Comparison of ENCODE assay signal across 11 cellular contexts in the genomic region with DNA sequence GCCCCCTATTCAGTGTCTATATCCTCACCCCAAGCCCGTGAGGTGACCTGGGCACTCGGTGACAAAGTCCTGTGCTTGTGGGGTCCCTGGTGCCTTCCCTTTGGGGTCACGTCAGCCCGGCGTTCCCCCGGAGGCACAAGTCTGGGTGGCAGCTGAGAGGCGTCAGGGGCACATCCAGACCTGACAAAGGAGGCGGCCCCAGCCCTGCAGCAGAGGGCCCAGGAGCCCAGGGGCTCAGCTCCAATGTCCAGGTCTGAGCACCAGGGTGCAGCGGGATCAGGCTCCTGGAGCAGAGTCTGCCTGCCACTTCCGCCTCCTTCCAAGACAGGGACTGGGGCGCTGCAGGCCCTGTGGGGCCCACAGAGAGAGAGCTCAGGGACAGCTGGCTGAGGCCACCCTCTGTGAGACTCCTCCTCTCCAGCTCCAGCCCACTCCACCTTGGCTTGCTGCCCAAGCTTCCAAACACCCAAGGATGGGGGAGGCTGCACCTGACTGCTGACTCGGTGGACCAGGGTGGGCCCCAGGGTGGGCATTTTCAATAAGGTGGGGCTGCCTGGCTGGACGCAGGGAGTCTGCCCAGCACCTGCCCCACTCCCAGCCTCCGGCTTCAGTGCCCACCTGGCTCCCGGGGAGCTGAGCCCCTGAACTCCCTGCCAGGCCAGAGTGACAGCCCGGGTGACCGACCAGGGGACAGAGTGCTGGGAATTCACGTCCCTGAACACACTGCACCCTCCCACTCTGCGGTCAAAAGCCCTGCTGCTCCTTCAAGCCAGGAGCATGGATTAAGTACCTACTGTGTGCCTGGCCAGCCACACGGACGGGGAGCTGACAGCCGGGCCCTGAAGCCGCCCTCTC. TPM values are rescaled to one million over a fixed set of nuclear protein-coding genes. Genes with fewer than 3 reads are reported as not detected.
DNase-seq lines count a peak whose midpoint lies in the region; ATAC-seq and TF ChIP-seq lines count a peak whose summit lies in the region.
"Had no signal": no experiment of that assay in that cellular context is flagged by ENCODE, and none has a peak within 500 bp of the region (broad histone marks: within the 10 kb centered on the region; RNA-seq: fewer than 3 reads in every experiment).

No MANE protein-coding gene starts in this region.

- no peak overlapping the region for H3K56ac ChIP-seq in H9 (ENCODE audit: insufficient read length, low read depth, low read length)

- DNase-seq in H9 = peak; percentile 71
- DNase-seq in body of pancreas = peak in 3 of 4 donors; percentile 19 to 41 (median 41)
- DNase-seq in nephron progenitor cell = peak; percentile 35
- DNase-seq in CD4-positive, alpha-beta memory T cell = no peak
- no peak for DNase-seq in activated CD4-positive, alpha-beta memory T cell treated with anti-CD3 and anti-CD28 coated beads for 36 hours
- DNase-seq in CD4-positive, alpha-beta T cell = no peak

- no peak overlapping the region for H2BK12ac ChIP-seq in H9 (ENCODE audit: insufficient read length, low read depth, low read length)

- H2AK5ac ChIP-seq in H9 (ENCODE audit: insufficient read length, low read length) = no peak overlapping the region

- H3K36me3 Mint-ChIP-seq in H9 (ENCODE audit: insufficient read depth in 1 of 3, low read depth in 3 of 3) = peaks cover 7 to 13% (median 9%) of the 10 kb centered on the region in 3 experiments; a peak in 6 of 7 replicates
- H3K36me3 Mint-ChIP-seq in nephron progenitor cell (ENCODE audit: low read depth) = no peaks in the 10 kb centered on the region
- no peaks in the 10 kb centered on the region for H3K36me3 Mint-ChIP-seq in CD4-positive, alpha-beta memory T cell
- H3K36me3 Mint-ChIP-seq in activated CD4-positive, alpha-beta memory T cell treated with anti-CD3 and anti-CD28 coated beads for 36 hours = no peaks in the 10 kb centered on the region
- H3K36me3 Mint-ChIP-seq in CD4-positive, alpha-beta T cell (ENCODE audit: low read depth) = no peaks in the 10 kb centered on the region

- no peaks in the 10 kb centered on the region for H3K79me2 ChIP-seq in H9 (ENCODE audit: insufficient read depth, low read length)

- no peak overlapping the region for H3T11ph ChIP-seq in H9 (ENCODE audit: low read length)

- H3K4me1 Mint-ChIP-seq in H9 (peaks cover 26 to 33% of the 10 kb centered on the region in 2 experiments), nephron progenitor cell (peaks cover 16% of the 10 kb centered on the region)
- peaks cover 0 to 3% (median 1%) of the 10 kb centered on the region in 4 donors for H3K4me1 Mint-ChIP-seq in CD4-positive, alpha-beta memory T cell
- H3K4me1 Mint-ChIP-seq in activated CD4-positive, alpha-beta memory T cell treated with anti-CD3 and anti-CD28 coated beads for 36 hours (ENCODE audit: low read depth) = no peaks in the 10 kb centered on the region
- H3K4me1 Mint-ChIP-seq in CD4-positive, alpha-beta T cell (ENCODE audit: low read depth) = no peaks in the 10 kb centered on the region

- H3K27me3 ChIP-seq in BLaER1 (peaks cover 36% of the 10 kb centered on the region), H9 (ENCODE audit: insufficient read depth, low read length) (no peaks in the 10 kb centered on the region), body of pancreas (peaks cover 0 to 11% of the 10 kb centered on the region in 2 donors)
- H3K27me3 ChIP-seq in CD4-positive, alpha-beta memory T cell (ENCODE audit: insufficient read depth, low read length) = peaks cover 8% of the 10 kb centered on the region
- peaks cover 31% of the 10 kb centered on the region for H3K27me3 ChIP-seq in CD4-positive, alpha-beta T cell (ENCODE audit: control insufficient read depth, insufficient read depth, low read length)

- H3K27me3 Mint-ChIP-seq in H9 (ENCODE audit: low read depth) = peaks cover 3% of the 10 kb centered on the region
- peaks cover 34% of the 10 kb centered on the region for H3K27me3 Mint-ChIP-seq in nephron progenitor cell (ENCODE audit: low read depth, poor library complexity)
- H3K27me3 Mint-ChIP-seq in CD4-positive, alpha-beta memory T cell = peaks cover 4 to 14% of the 10 kb centered on the region in 2 donors
- H3K27me3 Mint-ChIP-seq in activated CD4-positive, alpha-beta memory T cell treated with anti-CD3 and anti-CD28 coated beads for 36 hours = peaks cover 5% of the 10 kb centered on the region
- peaks cover 35% of the 10 kb centered on the region for H3K27me3 Mint-ChIP-seq in CD4-positive, alpha-beta T cell

- H2BK5ac ChIP-seq in H9 (ENCODE audit: insufficient read length, low read length) = no peak overlapping the region

- H3K4ac ChIP-seq in H9 (ENCODE audit: low read depth, low read length) = no peak overlapping the region

- H3K9ac ChIP-seq in BLaER1 = no peak overlapping the region
- H3K9ac ChIP-seq in H9 (ENCODE audit: extremely low read depth, insufficient read length, low read length) = no peak overlapping the region

- H3K79me1 ChIP-seq in H9 (ENCODE audit: insufficient read depth, low read depth, low read length, poor library complexity, severe bottlenecking) = no peaks in the 10 kb centered on the region

- H3K23me2 ChIP-seq in H9 (ENCODE audit: insufficient read length, low read depth, low read length, poor library complexity, severe bottlenecking) = peaks cover 10% of the 10 kb centered on the region

- H3K27ac Mint-ChIP-seq in H9 (no peak overlapping the region; a peak in 1 of 7 replicates), nephron progenitor cell (no peak overlapping the region)
- H3K27ac Mint-ChIP-seq in CD4-positive, alpha-beta memory T cell = no peak overlapping the region
- H3K27ac Mint-ChIP-seq in activated CD4-positive, alpha-beta memory T cell treated with anti-CD3 and anti-CD28 coated beads for 36 hours = no peak overlapping the region
- H3K27ac Mint-ChIP-seq in CD4-positive, alpha-beta T cell = no peak overlapping the region

- no peak overlapping the region for H3K4me3 ChIP-seq in BLaER1
- H3K4me3 ChIP-seq in body of pancreas = no peak overlapping the region
- H3K4me3 ChIP-seq in CD4-positive, alpha-beta memory T cell (ENCODE audit: low read length in 2 of 2) = no peak overlapping the region
- H3K4me3 ChIP-seq: SJSA1 had no signal

- H3K4me2 ChIP-seq in BLaER1 (peak overlapping the region; percentile 57), H9 (ENCODE audit: insufficient read depth, insufficient read length, low read length) (no peak overlapping the region)

- no peak overlapping the region for H2AFZ ChIP-seq in H9 (ENCODE audit: low read length)

- H4K20me1 ChIP-seq in BLaER1 (peaks cover 37% of the 10 kb centered on the region), H9 (ENCODE audit: control insufficient read depth, insufficient read depth, insufficient read length) (no peaks in the 10 kb centered on the region)

- no peak overlapping the region for H4K5ac ChIP-seq in H9 (ENCODE audit: insufficient read length, low read depth, low read length)

- H3K18ac ChIP-seq in H9 (ENCODE audit: insufficient read length, low read depth, low read length) = no peak overlapping the region

- H3K4me3 Mint-ChIP-seq in H9 = peak overlapping the region; percentile 45 to 74
- peak overlapping the region; percentile 61 for H3K4me3 Mint-ChIP-seq in nephron progenitor cell
- H3K4me3 Mint-ChIP-seq in CD4-positive, alpha-beta memory T cell = peak overlapping the region in 2 of 8 donors; percentile 15 to 75
- H3K4me3 Mint-ChIP-seq in activated CD4-positive, alpha-beta memory T cell treated with anti-CD3 and anti-CD28 coated beads for 36 hours = no peak overlapping the region
- H3K4me3 Mint-ChIP-seq in CD4-positive, alpha-beta T cell = no peak overlapping the region

- H2BK20ac ChIP-seq in H9 (ENCODE audit: low read depth, low read length, poor library complexity, severe bottlenecking) = no peak overlapping the region

- H4K8ac ChIP-seq in H9 (replicated peaks; ENCODE audit: insufficient read length, low read depth, low read length) = no peak overlapping the region

- H3K4me1 ChIP-seq in BLaER1 = peaks cover 51% of the 10 kb centered on the region
- no peaks in the 10 kb centered on the region; the same call in 1 of the 2 replicates for H3K4me1 ChIP-seq in H9 (ENCODE audit: insufficient read depth, low read length)
- peaks cover 13% of the 10 kb centered on the region for H3K4me1 ChIP-seq in body of pancreas
- peaks cover 13% of the 10 kb centered on the region for H3K4me1 ChIP-seq in CD4-positive, alpha-beta memory T cell (ENCODE audit: insufficient read depth, low read length)
- H3K4me1 ChIP-seq: SJSA1 had no signal

- ATAC-seq in body of pancreas = peak; percentile 20
- ATAC-seq in HG02973 (IDR thresholded peaks at IDR 0.05; ENCODE audit: unreplicated experiment) = no peak
- no peak for ATAC-seq in CD4-positive, alpha-beta T cell (ENCODE audit: poor library complexity)

- no CpG with 5 or more reads among the region's 23 CpGs for WGBS in H9 (ENCODE audit: extremely low coverage, insufficient read length, low lambda C conversion rate)
- WGBS in body of pancreas, 2 donors = 32 to 38% methylated on average over 6 to 23 of the region's 23 CpGs

- no peak overlapping the region for H3K14ac ChIP-seq in H9 (ENCODE audit: insufficient read depth, low read length)

- no peaks in the 10 kb centered on the region for H3K9me3 ChIP-seq in BLaER1
- H3K9me3 ChIP-seq in H9 (ENCODE audit: control insufficient read depth, low read depth, low read length) = no peaks in the 10 kb centered on the region
- H3K9me3 ChIP-seq in body of pancreas = no peaks in the 10 kb centered on the region
- no peaks in the 10 kb centered on the region for H3K9me3 ChIP-seq in CD4-positive, alpha-beta memory T cell (ENCODE audit: control insufficient read depth in 1 of 2, low read length in 2 of 2)
- H3K9me3 ChIP-seq in CD4-positive, alpha-beta T cell (ENCODE audit: control insufficient read depth, low read length) = no peaks in the 10 kb centered on the region
- H3K9me3 ChIP-seq: heart left ventricle, SJSA1 had no signal

- intact Hi-C loops in body of pancreas (cut with DNase I) = no loop called here
- intact Hi-C loops in CD4-positive, alpha-beta memory T cell (cut with micrococcal nuclease) = no loop called here
- intact Hi-C loops in activated CD4-positive, alpha-beta memory T cell treated with anti-CD3 and anti-CD28 coated beads for 36 hours (cut with micrococcal nuclease) = no loop called here
- intact Hi-C loops in CD4-positive, alpha-beta T cell (cut with DNase I, micrococcal nuclease) = no loop called here

- TF ChIP-seq CTCF in H9 (conservative IDR thresholded peaks at IDR 0.05) (0 out of 3 replicates have a peak, but pooled peaks have one; percentile 19), body of pancreas (IDR thresholded peaks at IDR 0.05) (no peak), nephron progenitor cell (IDR thresholded peaks at IDR 0.05) (no peak)
- TF ChIP-seq CTCF in CD4-positive, alpha-beta T cell (IDR thresholded peaks at IDR 0.05) = no peak

- H3K23ac ChIP-seq in H9 (ENCODE audit: insufficient read length, low read depth, low read length) = no peak overlapping the region

- H3K9me3 Mint-ChIP-seq in H9 (peaks cover 3 to 4% of the 10 kb centered on the region in 2 experiments; a peak in 1 of 5 replicates), nephron progenitor cell (peaks cover 6% of the 10 kb centered on the region)
- peaks cover 0 to 4% (median 0%) of the 10 kb centered on the region in 8 donors for H3K9me3 Mint-ChIP-seq in CD4-positive, alpha-beta memory T cell
- H3K9me3 Mint-ChIP-seq in activated CD4-positive, alpha-beta memory T cell treated with anti-CD3 and anti-CD28 coated beads for 36 hours = no peaks in the 10 kb centered on the region
- H3K9me3 Mint-ChIP-seq in CD4-positive, alpha-beta T cell = no peaks in the 10 kb centered on the region

- H3K36me3 ChIP-seq in BLaER1 (no peaks in the 10 kb centered on the region), body of pancreas (replicated peaks in 1 of 2; ENCODE audit: insufficient read depth in 1 of 2, low read depth in 2 of 2) (no peaks in the 10 kb centered on the region)
- H3K36me3 ChIP-seq in CD4-positive, alpha-beta memory T cell (ENCODE audit: insufficient read depth, low read length) = no peaks in the 10 kb centered on the region
- H3K36me3 ChIP-seq: heart left ventricle, SJSA1 had no signal

- TF ChIP-seq POLR2A in body of pancreas (IDR thresholded peaks at IDR 0.05) = no peak

- no peak overlapping the region for H4K91ac ChIP-seq in H9 (ENCODE audit: insufficient read length, low read depth, low read length)

- H3K27ac ChIP-seq in BLaER1 (no peak overlapping the region), H9 (ENCODE audit: insufficient read length, low read depth, low read length) (no peak overlapping the region), body of pancreas (no peak overlapping the region)
- H3K27ac ChIP-seq in CD4-positive, alpha-beta memory T cell (ENCODE audit: low read depth, low read length) = no peak overlapping the region
- H3K27ac ChIP-seq in CD4-positive, alpha-beta T cell (ENCODE audit: low read depth, low read length) = no peak overlapping the region
- H3K27ac ChIP-seq: heart left ventricle, SJSA1 had no signal

- POLR2A ChIA-PET in CD4-positive, alpha-beta memory T cell (lab: Charles Lee; ENCODE audit: partially characterized antibody) = no interaction called here
- POLR2A ChIA-PET in activated CD4-positive, alpha-beta memory T cell treated with anti-CD3 and anti-CD28 coated beads for 36 hours (lab: Charles Lee) = interaction anchor here (1.6 kb wide), 1 partner anchor 100 kb away, joined by 4 read pairs; no protein-coding TSS in a partner anchor
- POLR2A ChIA-PET in CD4-positive, alpha-beta T cell (lab: Charles Lee) = no interaction called here

- H2BK15ac ChIP-seq in H9 (ENCODE audit: low read depth, low read length) = no peak overlapping the region

- CTCF ChIA-PET in CD4-positive, alpha-beta memory T cell (lab: Charles Lee; ENCODE audit: partially characterized antibody) = no interaction called here
- CTCF ChIA-PET in activated CD4-positive, alpha-beta memory T cell treated with anti-CD3 and anti-CD28 coated beads for 36 hours (lab: Charles Lee) = interaction anchor here (0.6 to 1.2 kb wide), 2 partner anchors 12 to 64 kb away, joined by 3 read pairs; no protein-coding TSS in a partner anchor
- CTCF ChIA-PET in CD4-positive, alpha-beta T cell (lab: Charles Lee) = interaction anchor here (1.7 kb wide), 1 partner anchor 11 kb away, joined by 3 read pairs; no protein-coding TSS in a partner anchor

- no peak overlapping the region for H2BK120ac ChIP-seq in H9 (ENCODE audit: low read depth, low read length, poor library complexity, severe bottlenecking)

RNA-seq across cellular contexts. Expression of gene KNDC1, which starts 1.0 kb away (rescaled TPM):
- total RNA-seq in H9 (2021) (13.7 and 15.7 TPM in 2 replicates), body of pancreas (1 to 10 TPM in 1 of 2 donors, under 1 TPM in 1; 0.52 to 3.3 TPM)
- total RNA-seq in CD4-positive, alpha-beta memory T cell = 1 to 10 TPM in 1 of 2 experiments, under 1 TPM in 1; 0.87 to 1.4 TPM
- polyA plus RNA-seq in CD4-positive, alpha-beta memory T cell = under 1 TPM in 1 of 2 donors, not detected in 1; 0.09 TPM
- under 1 TPM; 0.17 to 0.70 TPM for total RNA-seq in activated CD4-positive, alpha-beta memory T cell treated with anti-CD3 and anti-CD28 coated beads for 36 hours
- total RNA-seq in CD4-positive, alpha-beta T cell = not detected
- total RNA-seq: pulmonary artery endothelial cell had no signal

Comparison
In these comparisons a context has a peak if more than half of its experiments do, and no peak if none do; other contexts are left out.
1. DNase-seq: peak in H9 (single experiment), body of pancreas (3 of 4) and nephron progenitor cell (single experiment); none in CD4-positive, alpha-beta memory T cell (0 of 5), activated CD4-positive, alpha-beta memory T cell treated with anti-CD3 and anti-CD28 coated beads for 36 hours (single experiment) and CD4-positive, alpha-beta T cell (0 of 10).
2. H3K4me3 Mint-ChIP-seq: peak in H9 (2 of 2) and nephron progenitor cell (single experiment); none in activated CD4-positive, alpha-beta memory T cell treated with anti-CD3 and anti-CD28 coated beads for 36 hours (single experiment) and CD4-positive, alpha-beta T cell (single experiment).